Comparison of ENCODE assay signal across 18 cellular contexts in the genomic region with DNA sequence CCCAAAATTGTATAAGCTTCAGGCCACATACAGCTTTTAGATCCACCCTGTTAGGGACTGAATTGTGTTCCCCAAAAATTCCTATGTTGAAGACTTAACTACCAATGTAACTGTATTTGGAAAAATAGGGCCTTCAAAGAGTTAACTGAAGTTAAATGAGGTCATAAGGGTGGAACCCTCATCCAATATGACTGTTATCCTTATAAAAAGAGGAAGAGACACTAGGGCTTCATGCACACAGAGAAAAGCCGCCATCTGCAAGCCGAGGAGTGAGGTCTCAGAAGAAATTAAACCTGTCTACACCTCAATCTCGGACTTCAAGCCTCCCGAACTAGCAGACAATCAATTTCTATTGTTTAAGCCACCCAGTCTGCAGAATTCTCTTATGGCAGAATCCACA.
"Had no signal": no experiment of that assay in that cellular context is flagged by ENCODE, and none has a peak within 500 bp of the region (broad histone marks: within the 10 kb centered on the region; RNA-seq: fewer than 3 reads in every experiment).

No MANE protein-coding gene starts in this region.

- H3K4me3 ChIP-seq: dorsolateral prefrontal cortex, psoas muscle, testis, transverse colon had no signal

- H3K36me3 ChIP-seq: transverse colon had no signal

- H3K27me3 ChIP-seq: dorsolateral prefrontal cortex, testis, transverse colon had no signal

- H3K9me3 ChIP-seq: psoas muscle, testis, transverse colon had no signal

- ATAC-seq: naive thymus-derived CD4-positive, alpha-beta T cell; psoas muscle; sciatic nerve; stimulated activated naive B cell treated with anti-CD40 and anti-IgM and Interleukin-4, amounts not matched to agents 10 μg/mL and 1 μg/mL and 100 μg/mL, for 72 hours; stimulated activated naive CD8-positive, alpha-beta T cell treated with anti-CD3 and anti-CD28 coated beads, Interleukin-15, amount 100 ng/mL, for 72 hours had no signal

- DNase-seq: cortex of kidney; dorsolateral prefrontal cortex; effector CD8-positive, alpha-beta T cell; foreskin melanocyte; head of caudate nucleus; hippocampal formation; mesendoderm; naive thymus-derived CD4-positive, alpha-beta T cell; nephron progenitor cell; psoas muscle; retina; stimulated activated CD4-positive, alpha-beta T cell treated with anti-CD3 and anti-CD28 coated beads, Interleukin-2, amount 100 ng/mL, for 24 hours; stimulated activated CD4-positive, alpha-beta T cell treated with anti-CD3 and anti-CD28 coated beads, Interleukin-4, amount 100 ng/mL, for 4 hours; stimulated activated naive B cell treated with anti-CD40 and anti-IgM and Interleukin-4, amounts not matched to agents 10 μg/mL and 1 μg/mL and 100 μg/mL, for 72 hours; stimulated activated naive CD8-positive, alpha-beta T cell treated with anti-CD3 and anti-CD28 coated beads, Interleukin-15, amount 100 ng/mL, for 72 hours; testis; transverse colon had no signal

- H3K27ac ChIP-seq: psoas muscle had no signal
